ENCODE assay signal across 29 cellular contexts in genomic region chr2:215731108-215731507, GRCh38.
"Had no signal": no experiment of that assay in that cellular context is flagged by ENCODE, and none has a peak within 500 bp of the region (broad histone marks: within the 10 kb centered on the region; RNA-seq: fewer than 3 reads in every experiment).

No MANE protein-coding gene starts in this region.

- H3K36me3 ChIP-seq: ascending aorta, SJCRH30 had no signal

- H3K4me1 Mint-ChIP-seq: activated CD4-positive, alpha-beta T cell treated with anti-CD3 and anti-CD28 coated beads, Interleukin-2, amount 10 ng/mL, durations not matched to agents 24 days and 14 days had no signal

- H3K36me3 Mint-ChIP-seq: activated naive CD4-positive, alpha-beta T cell treated with anti-CD3 and anti-CD28 coated beads, Interleukin-2, amount 50 U/mL, for 24 hours; activated naive CD8-positive, alpha-beta T cell treated with anti-CD3 and anti-CD28 coated beads, Interleukin-2, amount 10 ng/mL, durations not matched to agents 7 days and 5 days had no signal

- H3K27ac Mint-ChIP-seq: activated CD4-positive, alpha-beta T cell treated with anti-CD3 and anti-CD28 coated beads, Interleukin-2, amount 10 ng/mL, durations not matched to agents 24 days and 14 days; activated CD8-positive, alpha-beta T cell treated with anti-CD3 and anti-CD28 coated beads for 36 hours; activated naive CD4-positive, alpha-beta T cell treated with anti-CD3 and anti-CD28 coated beads, Interleukin-2, amount 50 U/mL, for 24 hours; activated naive CD8-positive, alpha-beta T cell treated with anti-CD3 and anti-CD28 coated beads, Interleukin-2, amount 10 ng/mL, durations not matched to agents 7 days and 5 days; activated T-cell treated with anti-CD3 and anti-CD28 coated beads, Interleukin-2, amount 50 U/mL, for 24 hours; activated T-helper 2 cell treated with anti-CD3 and anti-CD28 coated beads, Interferon-gamma antibody, Interleukin-2, Interleukin-4, amounts not matched to agents 10 μg/mL and 5 μg/mL and 100 μg/mL, durations not matched to agents 14 hours and 24 hours and 36 hours; T-helper 1 cell treated with Interleukin-12 subunit alpha and Interleukin-12 subunit beta and Interleukin-4 antibody, amounts not matched to agents 30 μg/mL and 1 μg/mL, for 36 hours; T-helper 2 cell treated with Interferon-gamma antibody and Interleukin-4, amounts not matched to agents 5 μg/mL and 100 μg/mL, for 36 hours had no signal

- H3K9me3 Mint-ChIP-seq: activated CD4-positive, alpha-beta T cell treated with anti-CD3 and anti-CD28 coated beads, Interleukin-2, amount 10 ng/mL, durations not matched to agents 24 days and 14 days; activated CD8-positive, alpha-beta T cell treated with anti-CD3 and anti-CD28 coated beads for 36 hours; activated naive CD4-positive, alpha-beta T cell treated with anti-CD3 and anti-CD28 coated beads, Interleukin-2, amount 50 U/mL, for 24 hours; activated T-cell treated with anti-CD3 and anti-CD28 coated beads, Interleukin-2, amount 50 U/mL, for 24 hours; activated T-helper 2 cell treated with anti-CD3 and anti-CD28 coated beads, Interferon-gamma antibody, Interleukin-2, Interleukin-4, amounts not matched to agents 10 μg/mL and 5 μg/mL and 100 μg/mL, durations not matched to agents 14 hours and 24 hours and 36 hours; T-helper 1 cell treated with Interleukin-12 subunit alpha and Interleukin-12 subunit beta and Interleukin-4 antibody, amounts not matched to agents 30 μg/mL and 1 μg/mL, for 36 hours; T-helper 2 cell treated with Interferon-gamma antibody and Interleukin-4, amounts not matched to agents 5 μg/mL and 100 μg/mL, for 36 hours had no signal

- H3K4me1 ChIP-seq: body of pancreas had no signal

- DNase-seq: activated CD4-positive, alpha-beta T cell treated with anti-CD3 and anti-CD28 coated beads, Interleukin-2, amount 10 ng/mL, durations not matched to agents 24 days and 14 days; activated CD4-positive, alpha-beta T cell treated with anti-CD3 and anti-CD28 coated beads, Interleukin-2, amount 50 U/mL, for 4 hours; activated CD8-positive, alpha-beta T cell treated with anti-CD3 and anti-CD28 coated beads for 36 hours; activated gamma-delta T cell; activated naive CD4-positive, alpha-beta T cell treated with Interleukin-2 at 50 U/mL for 16 hours; activated naive CD8-positive, alpha-beta T cell treated with anti-CD3 and anti-CD28 coated beads, Interleukin-2, amount 10 ng/mL, durations not matched to agents 7 days and 5 days; activated T-cell treated with anti-CD3 and anti-CD28 coated beads, Interleukin-2, amount 50 U/mL, for 24 hours; amygdala; body of pancreas; central memory CD4-positive, alpha-beta T cell; Karpas-422; KBM-7; NCI-H1105; NCI-H1417 treated with DMSO at 0.1 percent for 48 hours; NCI-H187 treated with DMSO at 0.1 percent for 48 hours; NCI-H2081; NCI-H345; NCI-H524 treated with DMSO at 0.1 percent for 48 hours; SHP77; SJCRH30 had no signal

- ATAC-seq: activated CD8-positive, alpha-beta T cell treated with anti-CD3 and anti-CD28 coated beads for 36 hours; body of pancreas; Panc1 had no signal

- H3K4me3 ChIP-seq: ascending aorta, body of pancreas, SJCRH30, SK-N-MC had no signal

- H3K27me3 ChIP-seq: ascending aorta, body of pancreas, SJCRH30 had no signal

- H3K27me3 Mint-ChIP-seq: activated CD4-positive, alpha-beta T cell treated with anti-CD3 and anti-CD28 coated beads, Interleukin-2, amount 10 ng/mL, durations not matched to agents 24 days and 14 days; activated naive CD4-positive, alpha-beta T cell treated with anti-CD3 and anti-CD28 coated beads, Interleukin-2, amount 50 U/mL, for 24 hours; activated T-cell treated with anti-CD3 and anti-CD28 coated beads, Interleukin-2, amount 50 U/mL, for 24 hours had no signal

- H3K9me3 ChIP-seq: body of pancreas, SJCRH30 had no signal

- H3K4me3 Mint-ChIP-seq: activated CD4-positive, alpha-beta T cell treated with anti-CD3 and anti-CD28 coated beads, Interleukin-2, amount 10 ng/mL, durations not matched to agents 24 days and 14 days; activated CD8-positive, alpha-beta T cell treated with anti-CD3 and anti-CD28 coated beads for 36 hours; activated naive CD4-positive, alpha-beta T cell treated with anti-CD3 and anti-CD28 coated beads, Interleukin-2, amount 50 U/mL, for 24 hours; activated naive CD8-positive, alpha-beta T cell treated with anti-CD3 and anti-CD28 coated beads, Interleukin-2, amount 10 ng/mL, durations not matched to agents 7 days and 5 days; activated T-cell treated with anti-CD3 and anti-CD28 coated beads, Interleukin-2, amount 50 U/mL, for 24 hours; T-helper 1 cell treated with Interleukin-12 subunit alpha and Interleukin-12 subunit beta and Interleukin-4 antibody, amounts not matched to agents 30 μg/mL and 1 μg/mL, for 36 hours; T-helper 2 cell treated with Interferon-gamma antibody and Interleukin-4, amounts not matched to agents 5 μg/mL and 100 μg/mL, for 36 hours had no signal

- FAIRE-seq: bronchial epithelial cell, TTC549 had no signal

- H3K27ac ChIP-seq: ascending aorta, body of pancreas, SJCRH30, SK-N-MC had no signal
